ENCODE assay signal across 8 cellular contexts in genomic region chr13:39942901-39943273, GRCh38.
A peak's percentile ranks its signal among the peaks of the same experiment; 100 is the strongest.
DNase-seq lines count a peak whose midpoint lies in the region; ATAC-seq and TF ChIP-seq lines count a peak whose summit lies in the region.

No MANE protein-coding gene starts in this region.

- intact Hi-C loops in left lung (cut with DNase I) = no loop called here

- in situ Hi-C loops in ACHN (cut with HindIII; ENCODE audit: low pct_ligation_motif_present, low pct_unique_long_range_greater_than_20kb, low sequenced_read_pairs) = no loop called here

- H3K36me3 ChIP-seq in left lung = no peaks in the 10 kb centered on the region

- no peaks in the 10 kb centered on the region for H3K27me3 ChIP-seq in left lung

- no peaks in the 10 kb centered on the region for H3K9me3 Mint-ChIP-seq in central memory CD8-positive, alpha-beta T cell

- H3K4me3 ChIP-seq in left lung = no peak overlapping the region

- ATAC-seq in GM18519 (IDR thresholded peaks at IDR 0.05; ENCODE audit: low FRiP score, unreplicated experiment) (peak; percentile 94), HG02981 (IDR thresholded peaks at IDR 0.05; ENCODE audit: unreplicated experiment) (peak; percentile 98), left lung (peak; percentile 99)
- peak; percentile 91 to 92 for ATAC-seq in activated CD4-positive, CD25-positive, alpha-beta regulatory T cell treated with anti-CD3 and anti-CD28 coated beads, Interleukin-2, amount 50 U/mL, for 24 hours
- ATAC-seq in central memory CD8-positive, alpha-beta T cell (replicated peaks; ENCODE audit: extremely low read depth, poor library complexity, severe bottlenecking) = peak; percentile 86

- no peak overlapping the region for H3K27ac ChIP-seq in left lung

- no peaks in the 10 kb centered on the region for H3K9me3 ChIP-seq in left lung

- H3K4me1 Mint-ChIP-seq in central memory CD8-positive, alpha-beta T cell = peaks cover 6% of the 10 kb centered on the region

- peaks cover 10% of the 10 kb centered on the region for H3K27me3 Mint-ChIP-seq in central memory CD8-positive, alpha-beta T cell

- DNase-seq in ACHN (peak; percentile 67), NCI-H2171 treated with DMSO at 0.1 percent for 48 hours (lab: John Stamatoyannopoulos, UW) (peak; percentile 62), left lung (peak; percentile 63 to 77)
- peak; percentile 39 to 42 for DNase-seq in central memory CD8-positive, alpha-beta T cell (ENCODE audit: low spot score in 2 of 2)
- DNase-seq in stimulated activated CD4-positive, alpha-beta T cell treated with anti-CD3 and anti-CD28 coated beads, TNF-alpha, amount 100 ng/mL, for 24 hours (ENCODE audit: low read depth in 3 of 3) = peak; percentile 57 to 75 (median 61)

- no peaks in the 10 kb centered on the region for H3K4me1 ChIP-seq in left lung

- no peak overlapping the region for H3K27ac Mint-ChIP-seq in central memory CD8-positive, alpha-beta T cell (ENCODE audit: low read depth)

- no peak overlapping the region for H3K4me3 Mint-ChIP-seq in central memory CD8-positive, alpha-beta T cell

- H3K36me3 Mint-ChIP-seq in central memory CD8-positive, alpha-beta T cell (ENCODE audit: insufficient read depth) = peaks cover 3% of the 10 kb centered on the region

- peak; percentile 75 to 79 for TF ChIP-seq CTCF in left lung (IDR thresholded peaks at IDR 0.05)
